ENCODE assay signal across 8 cellular contexts in the genomic region with DNA sequence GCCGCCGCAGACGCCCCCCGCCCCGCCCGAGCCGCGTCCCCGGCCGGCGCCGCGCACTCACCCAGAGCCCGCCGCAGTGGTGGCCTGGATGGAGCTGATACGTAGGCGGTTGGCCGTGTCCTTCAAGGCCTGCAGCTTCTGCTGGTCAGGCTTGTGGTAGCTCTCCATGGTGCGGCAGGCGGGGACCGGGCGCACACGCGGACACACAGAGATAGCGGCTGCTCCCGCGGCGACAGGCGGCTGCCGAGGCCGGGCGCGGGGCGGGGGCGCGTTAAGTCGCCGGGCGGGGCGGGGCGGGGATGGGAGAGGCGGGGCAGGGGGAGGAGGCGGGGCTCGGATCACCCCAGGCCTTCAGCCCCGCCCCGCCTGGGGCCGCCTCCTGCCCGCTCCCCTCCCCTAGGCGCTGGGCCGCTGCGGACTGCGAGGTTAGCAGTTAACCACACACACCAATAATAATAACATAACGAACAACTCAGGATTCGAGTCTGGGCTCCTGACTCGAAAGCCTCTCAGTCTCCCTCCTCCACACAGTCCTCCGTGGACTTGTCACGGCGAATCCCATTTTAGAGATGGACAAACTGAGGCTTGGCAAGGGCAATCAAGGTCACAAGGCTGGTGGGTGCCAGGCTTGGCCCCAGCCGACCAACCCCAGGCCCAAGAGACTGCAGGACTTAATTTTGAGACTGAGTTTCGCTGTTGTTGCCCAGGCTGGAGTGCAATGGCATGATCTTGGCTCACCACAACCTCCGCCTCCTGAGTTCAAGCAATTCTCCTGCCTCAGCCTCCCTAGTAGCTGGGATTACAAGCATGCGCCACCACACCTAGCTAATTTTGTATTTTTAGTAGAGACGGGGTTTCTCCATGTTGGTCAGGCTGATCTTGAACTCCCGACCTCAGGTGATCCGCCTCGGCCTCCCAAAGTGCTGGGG. TPM values are rescaled to one million over a fixed set of nuclear protein-coding genes. Genes with fewer than 3 reads are reported as not detected.
DNase-seq lines count a peak whose midpoint lies in the region; ATAC-seq and TF ChIP-seq lines count a peak whose summit lies in the region.

TSS of gene TKT (minus strand) at position 248 of the 929 bp plus-strand sequence. CDS start at position 168, 80 bp downstream.

- intact Hi-C loops in activated CD8-positive, alpha-beta T cell treated with anti-CD3 and anti-CD28 coated beads for 36 hours (cut with micrococcal nuclease): no loop called here

- POLR2A ChIA-PET in activated CD8-positive, alpha-beta T cell treated with anti-CD3 and anti-CD28 coated beads for 36 hours (lab: Charles Lee): interaction anchor here (0.9 to 3.1 kb wide), 4 partner anchors 10 to 527 kb away, joined by 3 to 9 read pairs (median 5); partner anchors contain the start of gene DCP1A

- H3K27ac Mint-ChIP-seq in activated CD8-positive, alpha-beta T cell treated with anti-CD3 and anti-CD28 coated beads for 36 hours: peak within 1 kb of the TSS; percentile 81

- peak within 1 kb of the TSS; percentile 93 for H3K4me3 Mint-ChIP-seq in activated CD8-positive, alpha-beta T cell treated with anti-CD3 and anti-CD28 coated beads for 36 hours

- peaks cover 30% of the 10 kb centered on the region for H3K4me1 ChIP-seq in ectodermal cell (ENCODE audit: control insufficient read depth, insufficient read depth, low read length)
- H3K4me1 ChIP-seq in lung (ENCODE audit: control insufficient read depth in 2 of 2, insufficient read depth in 2 of 2, low read length in 2 of 2): peaks cover 4 to 21% of the 10 kb centered on the region in 2 donors

- 14% methylated on average over 66 of the region's 66 CpGs for WGBS in ectodermal cell, 2 experiments
- WGBS in lung, 2 donors: 13 to 24% methylated on average over 36 to 64 of the region's 66 CpGs

- no peaks in the 10 kb centered on the region for H3K27me3 ChIP-seq in ectodermal cell (ENCODE audit: control insufficient read depth, insufficient read depth, low read length, poor library complexity, severe bottlenecking)
- no peaks in the 10 kb centered on the region for H3K27me3 ChIP-seq in lung (ENCODE audit: control insufficient read depth, insufficient read depth)

- peaks cover 30% of the 10 kb centered on the region for H3K4me1 Mint-ChIP-seq in activated CD8-positive, alpha-beta T cell treated with anti-CD3 and anti-CD28 coated beads for 36 hours (ENCODE audit: low read depth)

- H3K4me3 ChIP-seq in ectodermal cell (ENCODE audit: insufficient read depth, low read depth, low read length) (peak within 1 kb of the TSS; percentile 97), lung (peak within 1 kb of the TSS; percentile 96)

- ATAC-seq in GM19023 (IDR thresholded peaks at IDR 0.05; ENCODE audit: unreplicated experiment) (peak; percentile 57), HG03196 (IDR thresholded peaks at IDR 0.05; ENCODE audit: unreplicated experiment) (peak; percentile 48), lung (ENCODE audit: insufficient read depth, low FRiP score) (peak; percentile 74)
- ATAC-seq in activated CD8-positive, alpha-beta T cell treated with anti-CD3 and anti-CD28 coated beads for 36 hours: peak; percentile 89

- H3K27ac ChIP-seq in ectodermal cell (ENCODE audit: insufficient read depth, low read depth, low read length, poor library complexity, severe bottlenecking) (peak within 1 kb of the TSS; percentile 85), lung (ENCODE audit: low read depth in 1 of 2, low read length in 1 of 2) (peak within 1 kb of the TSS; percentile 95 to 98)

- CTCF ChIA-PET in activated CD8-positive, alpha-beta T cell treated with anti-CD3 and anti-CD28 coated beads for 36 hours (lab: Charles Lee): interaction anchor here (0.6 kb wide), 1 partner anchor 66 kb away, joined by 3 read pairs; no protein-coding TSS in a partner anchor

- H3K27me3 Mint-ChIP-seq in activated CD8-positive, alpha-beta T cell treated with anti-CD3 and anti-CD28 coated beads for 36 hours: no peaks in the 10 kb centered on the region

- no peaks in the 10 kb centered on the region for H3K9me3 Mint-ChIP-seq in activated CD8-positive, alpha-beta T cell treated with anti-CD3 and anti-CD28 coated beads for 36 hours

- H3K9me3 ChIP-seq in ectodermal cell (ENCODE audit: control insufficient read depth, low read length) (no peaks in the 10 kb centered on the region), lung (ENCODE audit: control insufficient read depth in 2 of 2, insufficient read depth in 1 of 2, low read length in 1 of 2) (no peaks in the 10 kb centered on the region)

- DNase-seq in AG20443 (ENCODE audit: low spot score) (peak; percentile 99), NCI-H748 treated with DMSO at 0.1 percent for 48 hours (lab: John Stamatoyannopoulos, UW) (peak; percentile 55), lung (ENCODE audit: low spot score) (peak; percentile 88)
- DNase-seq in activated CD8-positive, alpha-beta T cell treated with anti-CD3 and anti-CD28 coated beads for 36 hours: peak; percentile 88
- peak; percentile 49 to 80 (median 66) for DNase-seq in stimulated activated CD4-positive, alpha-beta T cell treated with anti-CD3 and anti-CD28 coated beads, TNF-alpha, amount 100 ng/mL, for 24 hours (ENCODE audit: low read depth in 3 of 3)

- no peaks in the 10 kb centered on the region for H3K36me3 ChIP-seq in ectodermal cell (ENCODE audit: control insufficient read depth, insufficient read depth, low read length)
- H3K36me3 ChIP-seq in lung (ENCODE audit: control insufficient read depth in 2 of 2, insufficient read depth in 2 of 2, low read length in 2 of 2): no peaks in the 10 kb centered on the region

- TF ChIP-seq CTCF in activated CD8-positive, alpha-beta T cell treated with anti-CD3 and anti-CD28 coated beads for 36 hours (IDR thresholded peaks at IDR 0.05): no peak
- no peak for TF ChIP-seq CTCF in lung (IDR thresholded peaks at IDR 0.05; ENCODE audit: control extremely low read depth, extremely low read depth)

- peaks cover 27% of the 10 kb centered on the region for H3K36me3 Mint-ChIP-seq in activated CD8-positive, alpha-beta T cell treated with anti-CD3 and anti-CD28 coated beads for 36 hours (ENCODE audit: low read depth)

RNA-seq across cellular contexts. Expression of gene TKT, which starts in this region (rescaled TPM):
- total RNA-seq in activated CD8-positive, alpha-beta T cell treated with anti-CD3 and anti-CD28 coated beads for 36 hours: 100 to 1,000 TPM; 397 to 417 TPM
- polyA plus RNA-seq in ectodermal cell (2013, experiment 1 of 4): 481 TPM
- polyA plus RNA-seq in ectodermal cell (2013, experiment 2 of 4): 454 TPM
- polyA plus RNA-seq in ectodermal cell (2013, experiment 3 of 4): 411 TPM
- polyA plus RNA-seq in ectodermal cell (2013, experiment 4 of 4): 424 TPM
- total RNA-seq in lung: 100 to 1,000 TPM; 351 to 498 TPM
- 100 to 1,000 TPM; 456 TPM for polyA plus RNA-seq in lung

Comparison
In these comparisons a context has a peak if more than half of its experiments do, and no peak if none do; other contexts are left out.
1. Peak in every context shown above with its lines: DNase-seq, ATAC-seq, H3K4me3 ChIP-seq and H3K27ac ChIP-seq.